Comparison of ENCODE assay signal across 19 cellular contexts in genomic region chr14:58699656-58700055, GRCh38.
DNase-seq lines count a peak whose midpoint lies in the region; ATAC-seq and TF ChIP-seq lines count a peak whose summit lies in the region.
"Had no signal": no experiment of that assay in that cellular context is flagged by ENCODE, and none has a peak within 500 bp of the region (broad histone marks: within the 10 kb centered on the region; RNA-seq: fewer than 3 reads in every experiment).

No MANE protein-coding gene starts in this region.

- TF ChIP-seq CTCF in HFF-Myc (IDR thresholded peaks at IDR 0.05; ENCODE audit: low read depth, low read length, missing control alignments) (no peak), brain (conservative IDR thresholded peaks at IDR 0.05) (no peak), nephron (IDR thresholded peaks at IDR 0.05; ENCODE audit: unreplicated experiment in 3 of 3) (no peak), thyroid gland (IDR thresholded peaks at IDR 0.05) (no peak)

- no peak for ATAC-seq in Right ventricle myocardium superior (ENCODE audit: poor library complexity)
- ATAC-seq: HCT116, PC-3 had no signal

- TF ChIP-seq POLR2A in thyroid gland (IDR thresholded peaks at IDR 0.05) = no peak

- H3K9me3 ChIP-seq in thyroid gland = no peaks in the 10 kb centered on the region

- H3K27me3 ChIP-seq in thyroid gland = no peaks in the 10 kb centered on the region
- H3K27me3 ChIP-seq: BLaER1 treated with 17β-estradiol and CSF1 and Interleukin-3, amounts not matched to agents 10 nM and 100 nM had no signal

- DNase-seq in DMS79 treated with DMSO at 0.1 percent for 48 hours (lab: John Stamatoyannopoulos, UW) = peak; percentile 88
- peak; percentile 32 for DNase-seq in HFF-Myc (ENCODE audit: extremely low read depth, low read depth)
- DNase-seq in posterior cingulate gyrus = no peak
- DNase-seq in thyroid gland = no peak
- DNase-seq in Right ventricle myocardium superior = no peak
- DNase-seq: CD8-positive, alpha-beta memory T cell; DND-41; GDM1; KG1; MV-4-11; NCI-H187; NCI-H510A; NCI-H774; PC-3 had no signal

- H3K4me1 Mint-ChIP-seq in brain (peaks cover 70% of the 10 kb centered on the region), nephron (peaks cover 75% of the 10 kb centered on the region)
- H3K4me1 Mint-ChIP-seq: CD8-positive, alpha-beta memory T cell had no signal

- H3K4me3 Mint-ChIP-seq in brain (no peak overlapping the region), nephron (peak overlapping the region in 1 of 3 experiments; percentile 13)
- H3K4me3 Mint-ChIP-seq: CD8-positive, alpha-beta memory T cell had no signal

- no peak overlapping the region for H3K27ac ChIP-seq in thyroid gland
- H3K27ac ChIP-seq: BLaER1 treated with 17β-estradiol and CSF1 and Interleukin-3, amounts not matched to agents 10 nM and 100 nM; RWPE1 had no signal

- H3K4me3 ChIP-seq in HFF-Myc (replicated peaks; ENCODE audit: low read depth, low read length) = no peak overlapping the region
- H3K4me3 ChIP-seq in thyroid gland (replicated peaks in 1 of 3) = no peak overlapping the region
- H3K4me3 ChIP-seq: BLaER1 treated with 17β-estradiol and CSF1 and Interleukin-3, amounts not matched to agents 10 nM and 100 nM had no signal

- no peaks in the 10 kb centered on the region for H3K36me3 ChIP-seq in thyroid gland
- H3K36me3 ChIP-seq: BLaER1 treated with 17β-estradiol and CSF1 and Interleukin-3, amounts not matched to agents 10 nM and 100 nM had no signal

- H3K9me3 Mint-ChIP-seq in brain = no peaks in the 10 kb centered on the region
- no peaks in the 10 kb centered on the region for H3K9me3 Mint-ChIP-seq in nephron

- H3K27ac Mint-ChIP-seq in brain = peak overlapping the region in 3 of 5 experiments; percentile 11 to 54 (median 45)
- H3K27ac Mint-ChIP-seq in nephron = peak overlapping the region; percentile 9 to 52 (median 44)
- H3K27ac Mint-ChIP-seq: CD8-positive, alpha-beta memory T cell had no signal

- H3K36me3 Mint-ChIP-seq in brain (no peaks in the 10 kb centered on the region), nephron (ENCODE audit: low read depth) (no peaks in the 10 kb centered on the region)
- H3K36me3 Mint-ChIP-seq: CD8-positive, alpha-beta memory T cell had no signal

- WGBS in thyroid gland, 2 donors = 42 to 74% methylated on average over 1 of the region's 1 CpG

- H3K27me3 Mint-ChIP-seq in brain (peaks cover 6% of the 10 kb centered on the region), nephron (ENCODE audit: low read depth) (peaks cover 4% of the 10 kb centered on the region)

- intact Hi-C loops in posterior cingulate gyrus (cut with DNase I) (no loop called here), thyroid gland (cut with DNase I) (no loop called here), Right ventricle myocardium superior (cut with DNase I) (no loop called here)

- H3K4me1 ChIP-seq in thyroid gland = peaks cover 0 to 11% of the 10 kb centered on the region in 2 donors

Comparison
In these comparisons a context has a peak if more than half of its experiments do, and no peak if none do; other contexts are left out.
1. DNase-seq: peak in DMS79 treated with DMSO at 0.1 percent for 48 hours (single experiment) and HFF-Myc (single experiment); none in posterior cingulate gyrus (0 of 10), thyroid gland (0 of 2) and Right ventricle myocardium superior (single experiment).